In genomic region chr20:40471261-40471629, GRCh38 we compare ENCODE assay signal across 12 cellular contexts.
DNase-seq lines count a peak whose midpoint lies in the region; ATAC-seq and TF ChIP-seq lines count a peak whose summit lies in the region.
"Had no signal": no experiment of that assay in that cellular context is flagged by ENCODE, and none has a peak within 500 bp of the region (broad histone marks: within the 10 kb centered on the region; RNA-seq: fewer than 3 reads in every experiment).

No MANE protein-coding gene starts in this region.

- H3K27me3 ChIP-seq in GM23338 (ENCODE audit: insufficient read depth), result no peaks in the 10 kb centered on the region
- H3K27me3 ChIP-seq in right atrium auricular region, result no peaks in the 10 kb centered on the region
- H3K27me3 ChIP-seq: vagina had no signal

- H3K9me3 Mint-ChIP-seq in GM23338, result no peaks in the 10 kb centered on the region
- H3K9me3 Mint-ChIP-seq: mesothelial cell of epicardium had no signal

- no peaks in the 10 kb centered on the region for H4K20me1 ChIP-seq in GM23338 (replicated peaks; ENCODE audit: insufficient read depth)

- no peaks in the 10 kb centered on the region for H3F3A ChIP-seq in GM23338 (replicated peaks; ENCODE audit: low read depth)

- CTCF ChIA-PET in RWPE1 (lab: Yijun Ruan, JAX), result interaction anchor here (0.6 to 1.2 kb wide), 8 partner anchors 11 to 311 kb away, joined by 3 to 5 read pairs (median 4); no protein-coding TSS in a partner anchor

- H2AFZ ChIP-seq in GM23338, result no peak overlapping the region

- peaks cover 5% of the 10 kb centered on the region; the same call in 2 of the 3 replicates for H3K4me1 Mint-ChIP-seq in GM23338

- H3K4me3 ChIP-seq in GM23338 (no peak overlapping the region), right atrium auricular region (no peak overlapping the region)
- H3K4me3 ChIP-seq: vagina had no signal

- H3K4me2 ChIP-seq in GM23338, result no peak overlapping the region

- ATAC-seq in GM23338 (peak; percentile 97), sciatic nerve (peak; percentile 74), HG03025 (IDR thresholded peaks at IDR 0.05; ENCODE audit: low FRiP score, unreplicated experiment) (no peak)

- H3K9me3 ChIP-seq in right atrium auricular region, result no peaks in the 10 kb centered on the region
- H3K9me3 ChIP-seq: vagina had no signal

- H3K27ac Mint-ChIP-seq in GM23338, result peak overlapping the region; percentile 27; the same call in 1 of the 2 replicates
- H3K27ac Mint-ChIP-seq: mesothelial cell of epicardium had no signal

- H3K36me3 ChIP-seq in GM23338 (ENCODE audit: insufficient read depth) (no peaks in the 10 kb centered on the region), right atrium auricular region (no peaks in the 10 kb centered on the region)
- H3K36me3 ChIP-seq: vagina had no signal

- no peaks in the 10 kb centered on the region for H3K4me1 ChIP-seq in GM23338 (ENCODE audit: insufficient read depth)
- peaks cover 0 to 18% of the 10 kb centered on the region in 2 donors for H3K4me1 ChIP-seq in right atrium auricular region

- H3K36me3 Mint-ChIP-seq in GM23338 (ENCODE audit: low read depth), result no peaks in the 10 kb centered on the region
- H3K36me3 Mint-ChIP-seq: mesothelial cell of epicardium had no signal

- no peak overlapping the region for H3K27ac ChIP-seq in GM23338 (ENCODE audit: low read depth)
- no peak overlapping the region for H3K27ac ChIP-seq in RWPE1
- peak overlapping the region; percentile 50 to 53 for H3K27ac ChIP-seq in right atrium auricular region
- H3K27ac ChIP-seq: vagina had no signal

- H3K27me3 Mint-ChIP-seq in GM23338 (ENCODE audit: insufficient read depth, low read depth, poor library complexity), result peaks cover 2% of the 10 kb centered on the region

- POLR2A ChIA-PET in RWPE1 (lab: Yijun Ruan, JAX; ENCODE audit: low non-redundant PET), result no interaction called here

- DNase-seq in GM23338 (ENCODE audit: low spot score) (peak; percentile 75), RWPE1 (ENCODE audit: low spot score) (peak; percentile 38), right atrium auricular region (ENCODE audit: low spot score) (no peak), sciatic nerve (ENCODE audit: low spot score) (no peak), NCI-H748 (lab: John Stamatoyannopoulos, UW; ENCODE audit: unreplicated experiment) (no peak), NCI-H748 treated with DMSO at 0.1 percent for 48 hours (lab: John Stamatoyannopoulos, UW) (no peak), NCI-H2227 (lab: John Stamatoyannopoulos, UW; ENCODE audit: unreplicated experiment) (no peak)
- DNase-seq: NCI-H2081 treated with DMSO at 0.1 percent for 48 hours, T1000 had no signal

- H3K9me2 ChIP-seq in GM23338 (ENCODE audit: insufficient read depth), result peaks cover 6% of the 10 kb centered on the region

- H3K4me3 Mint-ChIP-seq in GM23338, result no peak overlapping the region
- H3K4me3 Mint-ChIP-seq: mesothelial cell of epicardium had no signal

- intact Hi-C loops in sciatic nerve (cut with DNase I), result no loop called here

- H3K79me2 ChIP-seq in GM23338 (replicated peaks; ENCODE audit: insufficient read depth), result no peaks in the 10 kb centered on the region

- TF ChIP-seq CTCF in GM23338 (conservative IDR thresholded peaks at IDR 0.05; ENCODE audit: low read depth in 2 of 2) (peak; percentile 61 to 78), RWPE1 (conservative IDR thresholded peaks at IDR 0.05; ENCODE audit: low read depth) (no peak), right atrium auricular region (IDR thresholded peaks at IDR 0.05) (peak in 1 of 2 donors; percentile 45)

TF ChIP-seq in GM23338, 12 proteins besides CTCF, POLR2A, EP300 and RAD21:
- TF ChIP-seq JUNB (IDR thresholded peaks at IDR 0.05; ENCODE audit: unreplicated experiment) (no peak), CREB1 (CRISPR knock-in tag; IDR thresholded peaks at IDR 0.05; ENCODE audit: low read depth) (no peak), ZNF331 (CRISPR knock-in tag; IDR thresholded peaks at IDR 0.05; ENCODE audit: low read depth) (no peak), ZNF462 (CRISPR knock-in tag; IDR thresholded peaks at IDR 0.05) (0 out of 2 replicates have a peak, but pooled peaks have one; percentile 38)

Comparison
In these comparisons a context has a peak if more than half of its experiments do, and no peak if none do; other contexts are left out.
1. DNase-seq: peak in GM23338 (single experiment) and RWPE1 (single experiment); none in right atrium auricular region (single experiment), sciatic nerve (single experiment), NCI-H748 (single experiment), NCI-H748 treated with DMSO at 0.1 percent for 48 hours (single experiment) and NCI-H2227 (single experiment).
2. H3K27ac ChIP-seq: peak in right atrium auricular region (2 of 2); none in GM23338 (single experiment) and RWPE1 (single experiment).